ENCODE assay signal across 18 cellular contexts in genomic region chr1:224067207-224067606, GRCh38. TPM values are rescaled to one million over a fixed set of nuclear protein-coding genes. Genes with fewer than 3 reads are reported as not detected.
DNase-seq lines count a peak whose midpoint lies in the region; ATAC-seq, FAIRE-seq and TF ChIP-seq lines count a peak whose summit lies in the region.
"Had no signal": no experiment of that assay in that cellular context is flagged by ENCODE, and none has a peak within 500 bp of the region (broad histone marks: within the 10 kb centered on the region; RNA-seq: fewer than 3 reads in every experiment).

No MANE protein-coding gene starts in this region.

- no peaks in the 10 kb centered on the region for H3K27me3 ChIP-seq in endothelial cell of umbilical vein (ENCODE audit: control insufficient read depth in 2 of 2, insufficient read depth in 2 of 2, low read length in 2 of 2)
- H3K27me3 ChIP-seq: BLaER1 had no signal

- CTCF ChIA-PET in activated CD4-positive, alpha-beta T cell treated with anti-CD3 and anti-CD28 coated beads for 36 hours (lab: Charles Lee): interaction anchor here (0.8 kb wide), 1 partner anchor 17 kb away, joined by 3 read pairs; no protein-coding TSS in a partner anchor
- CTCF ChIA-PET in Calu3 (lab: Charles Lee): interaction anchor here (0.9 to 1.4 kb wide), 5 partner anchors 14 to 49 kb away, joined by 3 to 5 read pairs (median 4); no protein-coding TSS in a partner anchor
- CTCF ChIA-PET in endothelial cell of umbilical vein (lab: Charles Lee): interaction anchor here (0.7 to 1.3 kb wide), 6 partner anchors 9 to 40 kb away, joined by 3 to 7 read pairs (median 3); no protein-coding TSS in a partner anchor

- TF ChIP-seq POLR2A in endothelial cell of umbilical vein (IDR thresholded peaks at IDR 0.05; ENCODE audit: low read depth, low read length): no peak

- peaks cover 4% of the 10 kb centered on the region for H3K4me1 Mint-ChIP-seq in activated CD4-positive, alpha-beta T cell treated with anti-CD3 and anti-CD28 coated beads for 36 hours
- H3K4me1 Mint-ChIP-seq in Calu3 (ENCODE audit: low read depth, unreplicated experiment): peaks cover 54% of the 10 kb centered on the region
- peaks cover 0 to 10% (median 4%) of the 10 kb centered on the region in 4 donors for H3K4me1 Mint-ChIP-seq in naive thymus-derived CD8-positive, alpha-beta T cell

- no peak overlapping the region for H2AFZ ChIP-seq in endothelial cell of umbilical vein (ENCODE audit: low read depth, low read length)
- H2AFZ ChIP-seq: GM23338 had no signal

- intact Hi-C loops in activated CD4-positive, alpha-beta T cell treated with anti-CD3 and anti-CD28 coated beads for 36 hours (cut with DNase I, micrococcal nuclease): no loop called here
- intact Hi-C loops in Calu3 (cut with micrococcal nuclease; ENCODE audit: unreplicated experiment): loop anchor here (5.0 kb wide), 2 partner anchors 40 to 75 kb away; no protein-coding TSS in a partner anchor
- intact Hi-C loops in endothelial cell of umbilical vein (cut with micrococcal nuclease): loop anchor here (1.0 kb wide), 1 partner anchor 14 kb away; no protein-coding TSS in a partner anchor

- peaks cover 8% of the 10 kb centered on the region for H3K27me3 Mint-ChIP-seq in activated CD4-positive, alpha-beta T cell treated with anti-CD3 and anti-CD28 coated beads for 36 hours
- no peaks in the 10 kb centered on the region for H3K27me3 Mint-ChIP-seq in Calu3 (ENCODE audit: unreplicated experiment)
- H3K27me3 Mint-ChIP-seq in naive thymus-derived CD8-positive, alpha-beta T cell: peaks cover 0 to 14% (median 2%) of the 10 kb centered on the region in 5 donors

- no peak overlapping the region for H3K27ac ChIP-seq in endothelial cell of umbilical vein (ENCODE audit: insufficient read depth, low read depth, low read length)
- H3K27ac ChIP-seq: 22Rv1, BLaER1 had no signal

- H3K9me3 Mint-ChIP-seq in activated CD4-positive, alpha-beta T cell treated with anti-CD3 and anti-CD28 coated beads for 36 hours (ENCODE audit: low read depth): no peaks in the 10 kb centered on the region
- no peaks in the 10 kb centered on the region for H3K9me3 Mint-ChIP-seq in Calu3 (ENCODE audit: low read depth, unreplicated experiment)
- H3K9me3 Mint-ChIP-seq in naive thymus-derived CD8-positive, alpha-beta T cell: peaks cover 0 to 6% (median 1%) of the 10 kb centered on the region in 9 donors

- H3K36me3 Mint-ChIP-seq in activated CD4-positive, alpha-beta T cell treated with anti-CD3 and anti-CD28 coated beads for 36 hours (ENCODE audit: low read depth): no peaks in the 10 kb centered on the region
- peaks cover 15% of the 10 kb centered on the region for H3K36me3 Mint-ChIP-seq in Calu3 (ENCODE audit: insufficient read depth, unreplicated experiment)
- peaks cover 0 to 6% (median 0%) of the 10 kb centered on the region in 3 donors for H3K36me3 Mint-ChIP-seq in naive thymus-derived CD8-positive, alpha-beta T cell

- FAIRE-seq in RCC 7860 (lab: Jason Lieb, UNC) (no peak), endothelial cell of umbilical vein (lab: Jason Lieb, UNC) (no peak)

- no peak overlapping the region for H3K9ac ChIP-seq in endothelial cell of umbilical vein (replicated peaks; ENCODE audit: extremely low read depth, insufficient read depth, low read length)
- H3K9ac ChIP-seq: BLaER1, SK-N-SH had no signal

- BruUV-seq in Calu3 (replicated peaks; lab: Mats Ljungman, UMichigan): TSS peak; percentile 50
- no TSS peak for BruUV-seq in endothelial cell of umbilical vein (replicated peaks; lab: Mats Ljungman, UMichigan)

- POLR2A ChIA-PET in activated CD4-positive, alpha-beta T cell treated with anti-CD3 and anti-CD28 coated beads for 36 hours (lab: Charles Lee): no interaction called here
- POLR2A ChIA-PET in endothelial cell of umbilical vein (lab: Charles Lee): no interaction called here
- POLR2A ChIA-PET in naive thymus-derived CD8-positive, alpha-beta T cell (lab: Charles Lee): no interaction called here

- TF ChIP-seq CTCF in Calu3 (IDR thresholded peaks at IDR 0.05; ENCODE audit: unreplicated experiment) (no peak), endothelial cell of umbilical vein (IDR thresholded peaks at IDR 0.05; ENCODE audit: extremely low read depth in 1 of 2, insufficient read depth in 1 of 2, low read depth in 1 of 2, low read length in 2 of 2) (no peak)

- H3K9me1 ChIP-seq in endothelial cell of umbilical vein (replicated peaks; ENCODE audit: control insufficient read depth, extremely low read depth, insufficient read depth, low read length): no peaks in the 10 kb centered on the region

- no peak overlapping the region for H3K4me2 ChIP-seq in endothelial cell of umbilical vein (ENCODE audit: insufficient read depth, low read length)
- H3K4me2 ChIP-seq: BLaER1, GM23338, SK-N-SH had no signal

- peaks cover 17% of the 10 kb centered on the region for H3K4me1 ChIP-seq in endothelial cell of umbilical vein (ENCODE audit: control insufficient read depth, extremely low read depth, insufficient read depth, low read length)
- H3K4me1 ChIP-seq: BLaER1 had no signal

- H3K4me3 Mint-ChIP-seq in activated CD4-positive, alpha-beta T cell treated with anti-CD3 and anti-CD28 coated beads for 36 hours: no peak overlapping the region
- H3K4me3 Mint-ChIP-seq in Calu3 (ENCODE audit: low read depth, unreplicated experiment): no peak overlapping the region
- H3K4me3 Mint-ChIP-seq in naive thymus-derived CD8-positive, alpha-beta T cell: no peak overlapping the region
- H3K4me3 Mint-ChIP-seq: GM23338 had no signal

- no peak for DNase-seq in activated CD4-positive, alpha-beta T cell treated with anti-CD3 and anti-CD28 coated beads for 36 hours
- DNase-seq in activated CD4-positive, alpha-beta T cell treated with anti-CD3 and anti-CD28 coated beads for 4 hours: no peak
- DNase-seq in Calu3: no peak
- peak; percentile 20 for DNase-seq in RCC 7860 (ENCODE audit: low spot score)
- peak; percentile 23 for DNase-seq in endothelial cell of umbilical vein (ENCODE audit: low read depth, low spot score)
- no peak for DNase-seq in DMS79 (lab: John Stamatoyannopoulos, UW)
- no peak for DNase-seq in naive thymus-derived CD8-positive, alpha-beta T cell
- DNase-seq in NCI-H2171 (lab: John Stamatoyannopoulos, UW): no peak
- DNase-seq: KBM-7, NCI-H1436, NCI-H2029, NCI-H2171 treated with DMSO at 0.1 percent for 48 hours, NCI-H446 treated with DMSO at 0.1 percent for 48 hours, SK-N-SH had no signal

- no peak for ATAC-seq in activated CD4-positive, alpha-beta T cell treated with anti-CD3 and anti-CD28 coated beads for 36 hours
- no peak for ATAC-seq in naive thymus-derived CD8-positive, alpha-beta T cell
- ATAC-seq: GM23338, Right ventricle myocardium inferior had no signal

- no peaks in the 10 kb centered on the region for H3K36me3 ChIP-seq in endothelial cell of umbilical vein (ENCODE audit: control insufficient read depth in 2 of 2, extremely low read depth in 1 of 2, insufficient read depth in 2 of 2, low read length in 2 of 2)
- H3K36me3 ChIP-seq: BLaER1 had no signal

- H3K79me2 ChIP-seq in endothelial cell of umbilical vein (ENCODE audit: control insufficient read depth, insufficient read depth, low read length): no peaks in the 10 kb centered on the region

- H3K4me3 ChIP-seq in endothelial cell of umbilical vein (replicated peaks in 1 of 3; ENCODE audit: insufficient read depth in 1 of 3, low read depth in 1 of 3, low read length in 3 of 3): no peak overlapping the region
- H3K4me3 ChIP-seq: BLaER1, GM23338 had no signal

- peak overlapping the region; percentile 34 for H3K27ac Mint-ChIP-seq in activated CD4-positive, alpha-beta T cell treated with anti-CD3 and anti-CD28 coated beads for 36 hours
- peak overlapping the region; percentile 95 for H3K27ac Mint-ChIP-seq in Calu3 (ENCODE audit: unreplicated experiment)
- no peak overlapping the region for H3K27ac Mint-ChIP-seq in naive thymus-derived CD8-positive, alpha-beta T cell
- H3K27ac Mint-ChIP-seq: GM23338 had no signal

- H4K20me1 ChIP-seq in endothelial cell of umbilical vein (replicated peaks; ENCODE audit: control insufficient read depth, extremely low read depth, insufficient read depth, low read length): no peaks in the 10 kb centered on the region
- H4K20me1 ChIP-seq: BLaER1 had no signal

- H3K9me3 ChIP-seq in endothelial cell of umbilical vein (replicated peaks; ENCODE audit: control insufficient read depth, insufficient read depth, low read length): no peaks in the 10 kb centered on the region
- H3K9me3 ChIP-seq: BLaER1, SK-N-SH had no signal

- dilution Hi-C loops in endothelial cell of umbilical vein (cut with MboI; ENCODE audit: extremely low pct_ligation_motif_present, low sequenced_read_pairs): no loop called here

TF ChIP-seq in endothelial cell of umbilical vein, 7 proteins besides CTCF, POLR2A, EP300 and RAD21:
- TF ChIP-seq POLR2AphosphoS5 (IDR thresholded peaks at IDR 0.05; ENCODE audit: insufficient read depth, low read depth, low read length) (no peak), MYC (IDR thresholded peaks at IDR 0.05; ENCODE audit: low read depth, low read length) (no peak), FOS (IDR thresholded peaks at IDR 0.05; ENCODE audit: borderline replicate concordance, insufficient read depth, low read length) (no peak), GATA2 (IDR thresholded peaks at IDR 0.05; ENCODE audit: insufficient read depth, insufficient read length, low read depth, low read length) (no peak), EZH2 (IDR thresholded peaks at IDR 0.05; ENCODE audit: borderline replicate concordance, low read depth, low read length, severe bottlenecking) (no peak), JUN (IDR thresholded peaks at IDR 0.05; ENCODE audit: borderline replicate concordance, insufficient read depth, insufficient read length, low read depth) (no peak)
- TF ChIP-seq, protein P1, sequence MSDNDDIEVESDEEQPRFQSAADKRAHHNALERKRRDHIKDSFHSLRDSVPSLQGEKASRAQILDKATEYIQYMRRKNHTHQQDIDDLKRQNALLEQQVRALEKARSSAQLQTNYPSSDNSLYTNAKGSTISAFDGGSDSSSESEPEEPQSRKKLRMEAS (IDR thresholded peaks at IDR 0.05; ENCODE audit: insufficient read depth, insufficient read length): no peak

RNA-seq across cellular contexts. Expression of gene FBXO28, which starts 46.7 kb away (rescaled TPM):
- total RNA-seq in activated CD4-positive, alpha-beta T cell treated with anti-CD3 and anti-CD28 coated beads for 36 hours: 10 to 100 TPM; 17.1 to 19.7 TPM
- total RNA-seq in Calu3 (2022) (100 and 101 TPM in 2 replicates), endothelial cell of umbilical vein (32.6 and 35.4 TPM in 2 replicates)
- polyA plus RNA-seq in endothelial cell of umbilical vein: 6.8 and 8.9 TPM in 2 replicates
- 12.6 and 14.3 TPM in 2 replicates for polyA plus RNA-seq in endothelial cell of umbilical vein (2011; cell fraction: cytosol; rRNA removed)
- 15.3 and 18.9 TPM in 2 replicates for polyA plus RNA-seq in endothelial cell of umbilical vein (2011; cell fraction: nucleus; rRNA removed)
- 16.2 and 23.6 TPM in 2 replicates for polyA plus RNA-seq in endothelial cell of umbilical vein (2012)
- 26.0 and 31.0 TPM in 2 replicates for polyA minus RNA-seq in endothelial cell of umbilical vein
- polyA minus RNA-seq in endothelial cell of umbilical vein (2011; cell fraction: cytosol; rRNA and poly(A)+ RNA removed): 33.6 TPM
- polyA minus RNA-seq in endothelial cell of umbilical vein (2011; cell fraction: nucleus; rRNA and poly(A)+ RNA removed): 26.0 and 28.4 TPM in 2 replicates
- total RNA-seq in naive thymus-derived CD8-positive, alpha-beta T cell: 10 to 100 TPM; 38.8 to 45.9 TPM
- 10 to 100 TPM; 15.5 to 16.1 (median 15.9) TPM for polyA plus RNA-seq in naive thymus-derived CD8-positive, alpha-beta T cell

Comparison
In these comparisons a context has a peak if more than half of its experiments do, and no peak if none do; other contexts are left out.
1. DNase-seq: peak in RCC 7860 (single experiment) and endothelial cell of umbilical vein (single experiment); none in activated CD4-positive, alpha-beta T cell treated with anti-CD3 and anti-CD28 coated beads for 36 hours (single experiment), activated CD4-positive, alpha-beta T cell treated with anti-CD3 and anti-CD28 coated beads for 4 hours (0 of 2), Calu3 (single experiment), DMS79 (single experiment), naive thymus-derived CD8-positive, alpha-beta T cell (0 of 10) and NCI-H2171 (single experiment).
2. H3K27ac Mint-ChIP-seq: peak in activated CD4-positive, alpha-beta T cell treated with anti-CD3 and anti-CD28 coated beads for 36 hours (single experiment) and Calu3 (single experiment); none in naive thymus-derived CD8-positive, alpha-beta T cell (0 of 10).
3. intact Hi-C loops: an anchor here in Calu3 (5.0 kb wide) and endothelial cell of umbilical vein (1.0 kb wide); none called in activated CD4-positive, alpha-beta T cell treated with anti-CD3 and anti-CD28 coated beads for 36 hours.